Comparison of ENCODE assay signal across 8 cellular contexts in genomic region chr14:21455912-21456667, GRCh38. TPM values are rescaled to one million over a fixed set of nuclear protein-coding genes. Genes with fewer than 3 reads are reported as not detected.
A peak's percentile ranks its signal among the peaks of the same experiment; 100 is the strongest.
DNase-seq lines count a peak whose midpoint lies in the region; ATAC-seq, FAIRE-seq and TF ChIP-seq lines count a peak whose summit lies in the region.

A gene with protein sequence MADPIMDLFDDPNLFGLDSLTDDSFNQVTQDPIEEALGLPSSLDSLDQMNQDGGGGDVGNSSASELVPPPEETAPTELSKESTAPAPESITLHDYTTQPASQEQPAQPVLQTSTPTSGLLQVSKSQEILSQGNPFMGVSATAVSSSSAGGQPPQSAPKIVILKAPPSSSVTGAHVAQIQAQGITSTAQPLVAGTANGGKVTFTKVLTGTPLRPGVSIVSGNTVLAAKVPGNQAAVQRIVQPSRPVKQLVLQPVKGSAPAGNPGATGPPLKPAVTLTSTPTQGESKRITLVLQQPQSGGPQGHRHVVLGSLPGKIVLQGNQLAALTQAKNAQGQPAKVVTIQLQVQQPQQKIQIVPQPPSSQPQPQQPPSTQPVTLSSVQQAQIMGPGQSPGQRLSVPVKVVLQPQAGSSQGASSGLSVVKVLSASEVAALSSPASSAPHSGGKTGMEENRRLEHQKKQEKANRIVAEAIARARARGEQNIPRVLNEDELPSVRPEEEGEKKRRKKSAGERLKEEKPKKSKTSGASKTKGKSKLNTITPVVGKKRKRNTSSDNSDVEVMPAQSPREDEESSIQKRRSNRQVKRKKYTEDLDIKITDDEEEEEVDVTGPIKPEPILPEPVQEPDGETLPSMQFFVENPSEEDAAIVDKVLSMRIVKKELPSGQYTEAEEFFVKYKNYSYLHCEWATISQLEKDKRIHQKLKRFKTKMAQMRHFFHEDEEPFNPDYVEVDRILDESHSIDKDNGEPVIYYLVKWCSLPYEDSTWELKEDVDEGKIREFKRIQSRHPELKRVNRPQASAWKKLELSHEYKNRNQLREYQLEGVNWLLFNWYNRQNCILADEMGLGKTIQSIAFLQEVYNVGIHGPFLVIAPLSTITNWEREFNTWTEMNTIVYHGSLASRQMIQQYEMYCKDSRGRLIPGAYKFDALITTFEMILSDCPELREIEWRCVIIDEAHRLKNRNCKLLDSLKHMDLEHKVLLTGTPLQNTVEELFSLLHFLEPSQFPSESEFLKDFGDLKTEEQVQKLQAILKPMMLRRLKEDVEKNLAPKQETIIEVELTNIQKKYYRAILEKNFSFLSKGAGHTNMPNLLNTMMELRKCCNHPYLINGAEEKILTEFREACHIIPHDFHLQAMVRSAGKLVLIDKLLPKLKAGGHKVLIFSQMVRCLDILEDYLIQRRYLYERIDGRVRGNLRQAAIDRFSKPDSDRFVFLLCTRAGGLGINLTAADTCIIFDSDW (N-terminal part only) (minus strand): TSS chr14:21456123. CDS start chr14:21431643, 24,480 bp downstream.

- FAIRE-seq in GM12892 (lab: Jason Lieb, UNC) (peak; percentile 99), urothelium cell line (lab: Jason Lieb, UNC) (peak; percentile 73)

- DNase-seq in GM12892 (ENCODE audit: insufficient read length) (peak; percentile 94), NCI-H146 treated with DMSO at 0.1 percent for 48 hours (lab: John Stamatoyannopoulos, UW; ENCODE audit: unreplicated experiment) (peak; percentile 98), amygdala (lab: John Stamatoyannopoulos, UW) (peak; percentile 79 to 100 (median 99)), left ventricle myocardium inferior (peak; percentile 99), prostate gland (ENCODE audit: low spot score) (peak; percentile 100), urothelium cell line (ENCODE audit: low spot score) (peak; percentile 99)

- H3K9me3 ChIP-seq in left ventricle myocardium inferior (replicated peaks) (no peaks in the 10 kb centered on the region), prostate gland (no peaks in the 10 kb centered on the region)

- peak within 1 kb of the TSS; percentile 94 for H3K4me3 ChIP-seq in left ventricle myocardium inferior
- peak within 1 kb of the TSS; percentile 55 to 59 for H3K4me3 ChIP-seq in prostate gland

- peak within 1 kb of the TSS; percentile 97 for H3K27ac Mint-ChIP-seq in T-helper 1 cell treated with Interleukin-12 subunit alpha and Interleukin-12 subunit beta and Interleukin-4 antibody, amounts not matched to agents 30 μg/mL and 1 μg/mL, for 36 hours

- peak; percentile 96 for ATAC-seq in HG02870 (IDR thresholded peaks at IDR 0.05; ENCODE audit: unreplicated experiment)

- H3K27me3 ChIP-seq in left ventricle myocardium inferior (ENCODE audit: low read depth), result no peaks in the 10 kb centered on the region
- no peaks in the 10 kb centered on the region for H3K27me3 ChIP-seq in prostate gland (replicated peaks; ENCODE audit: insufficient read depth)

- H3K36me3 Mint-ChIP-seq in T-helper 1 cell treated with Interleukin-12 subunit alpha and Interleukin-12 subunit beta and Interleukin-4 antibody, amounts not matched to agents 30 μg/mL and 1 μg/mL, for 36 hours (ENCODE audit: low read depth), result peaks cover 30% of the 10 kb centered on the region

- H3K27ac ChIP-seq in left ventricle myocardium inferior (replicated peaks), result peak within 1 kb of the TSS; percentile 97
- peak within 1 kb of the TSS; percentile 91 to 94 for H3K27ac ChIP-seq in prostate gland

- H3K9me3 Mint-ChIP-seq in T-helper 1 cell treated with Interleukin-12 subunit alpha and Interleukin-12 subunit beta and Interleukin-4 antibody, amounts not matched to agents 30 μg/mL and 1 μg/mL, for 36 hours, result no peaks in the 10 kb centered on the region

- no peaks in the 10 kb centered on the region for H3K27me3 Mint-ChIP-seq in T-helper 1 cell treated with Interleukin-12 subunit alpha and Interleukin-12 subunit beta and Interleukin-4 antibody, amounts not matched to agents 30 μg/mL and 1 μg/mL, for 36 hours (ENCODE audit: low read depth)

- intact Hi-C loops in left ventricle myocardium inferior (cut with micrococcal nuclease) (no loop called here), prostate gland (cut with DNase I) (loop anchor here (1.0 to 5.0 kb wide), 3 partner anchors 19 to 101 kb away; partner anchors contain the start of genes RAB2B and TOX4)

- H3K4me1 Mint-ChIP-seq in T-helper 1 cell treated with Interleukin-12 subunit alpha and Interleukin-12 subunit beta and Interleukin-4 antibody, amounts not matched to agents 30 μg/mL and 1 μg/mL, for 36 hours (ENCODE audit: low read depth), result peaks cover 25% of the 10 kb centered on the region

- WGBS in prostate gland, result 0% methylated on average over 36 of the region's 36 CpGs

- TF ChIP-seq POLR2A in GM12892 (IDR thresholded peaks at IDR 0.05; ENCODE audit: low read depth, low read length) (peak; percentile 91), prostate gland (IDR thresholded peaks at IDR 0.05) (peak; percentile 77)

- H3K4me1 ChIP-seq in left ventricle myocardium inferior (peaks cover 28% of the 10 kb centered on the region), prostate gland (replicated peaks) (peaks cover 5% of the 10 kb centered on the region)

- peak within 1 kb of the TSS; percentile 94 for H3K4me3 Mint-ChIP-seq in T-helper 1 cell treated with Interleukin-12 subunit alpha and Interleukin-12 subunit beta and Interleukin-4 antibody, amounts not matched to agents 30 μg/mL and 1 μg/mL, for 36 hours

- TF ChIP-seq CTCF in left ventricle myocardium inferior (IDR thresholded peaks at IDR 0.05; ENCODE audit: borderline replicate concordance), result peak; percentile 65
- peak; percentile 16 to 72 (median 62) for TF ChIP-seq CTCF in prostate gland (IDR thresholded peaks at IDR 0.05)

- H3K36me3 ChIP-seq in left ventricle myocardium inferior (peaks cover 14% of the 10 kb centered on the region), prostate gland (no peaks in the 10 kb centered on the region)

RNA-seq across cellular contexts. Expression of the gene that starts here (rescaled TPM):
- polyA plus RNA-seq in GM12892 (2012; ENCODE audit: missing spikeins), result 35.2 TPM
- total RNA-seq in left ventricle myocardium inferior (27.9 TPM), prostate gland (10 to 100 TPM; 63.6 to 67.0 TPM)

Comparison
In these comparisons a context has a peak if more than half of its experiments do, and no peak if none do; other contexts are left out.
1. Peak in every context shown above with its lines: DNase-seq, ATAC-seq, H3K4me3 ChIP-seq and H3K27ac ChIP-seq.